Comparison of ENCODE assay signal across 12 cellular contexts in genomic region chr2:185785851-185786473, GRCh38. TPM values are rescaled to one million over a fixed set of nuclear protein-coding genes. Genes with fewer than 3 reads are reported as not detected.
DNase-seq lines count a peak whose midpoint lies in the region; ATAC-seq lines count a peak whose summit lies in the region.
"Had no signal": no experiment of that assay in that cellular context is flagged by ENCODE, and none has a peak within 500 bp of the region (broad histone marks: within the 10 kb centered on the region; RNA-seq: fewer than 3 reads in every experiment).

No MANE protein-coding gene starts in this region.

- DNase-seq in occipital lobe (lab: John Stamatoyannopoulos, UW) (no peak), SHP77 (lab: John Stamatoyannopoulos, UW) (no peak), NCI-H1048 (lab: John Stamatoyannopoulos, UW) (no peak), cerebellum (ENCODE audit: low spot score) (no peak)
- DNase-seq: activated CD4-positive, alpha-beta T cell treated with anti-CD3 and anti-CD28 coated beads, Interleukin-2, amount 10 ng/mL, durations not matched to agents 24 days and 14 days; activated gamma-delta T cell treated with Interleukin-2 at 50 U/mL for 16 hours; esophagus squamous epithelium had no signal

- peak; percentile 92 for ATAC-seq in GM18499 (IDR thresholded peaks at IDR 0.05; ENCODE audit: insufficient read depth, unreplicated experiment)
- ATAC-seq in GM19467 (IDR thresholded peaks at IDR 0.05; ENCODE audit: unreplicated experiment): peak; percentile 64
- peak; percentile 87 for ATAC-seq in HG02840 (IDR thresholded peaks at IDR 0.05; ENCODE audit: low FRiP score, unreplicated experiment)
- peak; percentile 58 for ATAC-seq in HG03457 (IDR thresholded peaks at IDR 0.05; ENCODE audit: unreplicated experiment)

RNA-seq across cellular contexts. Expression of gene FSIP2, which starts 47.4 kb away (rescaled TPM):
- total RNA-seq in occipital lobe: 8.6 TPM
- 3.3 TPM for total RNA-seq in cerebellum
- total RNA-seq: SK-MEL-5 had no signal
